ENCODE assay signal across 9 cellular contexts in the genomic region with DNA sequence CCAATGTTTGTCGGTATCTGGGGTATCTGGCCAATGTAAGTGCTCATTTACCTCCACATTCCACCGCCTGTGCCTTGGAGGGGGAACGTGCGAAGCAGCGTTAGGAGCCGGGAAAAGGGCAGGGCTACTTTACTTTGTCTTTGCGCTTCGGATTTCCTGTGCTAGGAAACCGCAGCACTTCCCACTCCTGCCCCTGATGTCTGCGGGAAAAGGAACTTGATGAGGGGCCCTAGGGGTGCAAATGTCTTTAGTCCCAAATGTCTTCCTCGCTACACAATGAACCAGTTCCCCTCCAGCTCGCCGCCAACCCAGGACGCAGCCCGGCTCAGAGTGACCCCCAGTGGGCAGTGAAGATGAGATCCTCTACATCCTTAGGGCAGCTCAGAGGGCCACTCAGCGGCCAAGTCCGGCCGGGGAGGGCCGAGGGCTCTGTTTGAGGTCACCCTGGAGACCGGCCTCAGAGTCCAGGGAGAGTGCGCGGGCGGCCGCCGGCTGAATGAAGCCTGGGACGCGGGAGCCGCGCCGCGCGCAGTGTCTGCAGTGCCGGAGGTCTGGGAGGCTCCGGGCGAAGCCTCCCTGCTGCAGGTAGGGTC. TPM values are rescaled to one million over a fixed set of nuclear protein-coding genes. Genes with fewer than 3 reads are reported as not detected.
DNase-seq lines count a peak whose midpoint lies in the region; ATAC-seq, FAIRE-seq and TF ChIP-seq lines count a peak whose summit lies in the region.
"Had no signal": no experiment of that assay in that cellular context is flagged by ENCODE, and none has a peak within 500 bp of the region (broad histone marks: within the 10 kb centered on the region; RNA-seq: fewer than 3 reads in every experiment).

A gene with protein sequence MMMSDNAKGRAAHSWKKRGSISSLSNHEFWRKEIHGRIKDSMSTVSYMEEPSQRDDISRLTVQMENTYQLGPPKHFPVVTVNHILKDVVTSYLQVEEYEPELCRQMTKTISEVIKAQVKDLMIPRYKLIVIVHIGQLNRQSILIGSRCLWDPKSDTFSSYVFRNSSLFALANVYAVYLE (plus strand): TSS at position 460 of the 593 bp plus-strand sequence. CDS start 2,200 bp downstream, outside the sequence.

- TF ChIP-seq CTCF in GM13977 (IDR thresholded peaks at IDR 0.05; ENCODE audit: extremely low read depth, insufficient read depth, missing control alignments) (peak; percentile 10), NB4 (IDR thresholded peaks at IDR 0.05; ENCODE audit: low read depth, low read length) (no peak), HepG2 (CRISPR knock-in tag; IDR thresholded peaks at IDR 0.05) (no peak)

- H3K4me2 ChIP-seq in HepG2 (ENCODE audit: low read depth, low read length): no peak within 1 kb of the TSS

- H3K9me3 ChIP-seq in duodenal mucosa (ENCODE audit: control insufficient read depth in 1 of 2, low read length in 2 of 2) (no peaks in the 10 kb centered on the region), HepG2 (ENCODE audit: low read length) (no peaks in the 10 kb centered on the region)

- H3K79me2 ChIP-seq in HepG2 (ENCODE audit: insufficient read depth, low read length): no peaks in the 10 kb centered on the region

- TF ChIP-seq POLR2A in NB4 (IDR thresholded peaks at IDR 0.05; ENCODE audit: extremely low read depth, insufficient read length): no peak
- no peak for TF ChIP-seq POLR2A in HepG2 (IDR thresholded peaks at IDR 0.05; ENCODE audit: insufficient read depth in 1 of 2, low read depth in 2 of 2, low read length in 2 of 2)

- POLR2A ChIA-PET in HepG2 (lab: Yijun Ruan, JAX): no interaction called here

- H3K36me3 ChIP-seq in duodenal mucosa (ENCODE audit: control insufficient read depth in 1 of 2, insufficient read depth in 2 of 2, low read length in 2 of 2) (no peaks in the 10 kb centered on the region), HepG2 (replicated peaks in 1 of 2; ENCODE audit: control insufficient read depth in 1 of 2, insufficient read depth in 2 of 2, low read length in 2 of 2) (no peaks in the 10 kb centered on the region)

- peaks cover 69% of the 10 kb centered on the region for H3K27me3 Mint-ChIP-seq in stimulated activated naive CD8-positive, alpha-beta T cell treated with anti-CD3 and anti-CD28 coated beads, Interleukin-15, amount 100 ng/mL, for 72 hours

- H3K4me1 ChIP-seq in duodenal mucosa (ENCODE audit: control insufficient read depth in 1 of 2, insufficient read depth in 2 of 2, low read length in 2 of 2) (peaks cover 4% of the 10 kb centered on the region in 2 donors), HepG2 (ENCODE audit: insufficient read depth, low read length) (no peaks in the 10 kb centered on the region)

- peak; percentile 21 for DNase-seq in GM13977 (ENCODE audit: low spot score)
- peak; percentile 12 for DNase-seq in NB4 (ENCODE audit: low read depth)
- no peak for DNase-seq in HepG2 (ENCODE audit: low spot score)
- peak; percentile 8 to 13 for DNase-seq in stimulated activated naive CD8-positive, alpha-beta T cell treated with anti-CD3 and anti-CD28 coated beads, Interleukin-15, amount 100 ng/mL, for 72 hours
- no peak for DNase-seq in NCI-H69 (lab: John Stamatoyannopoulos, UW)

- FAIRE-seq in HepG2 (lab: Jason Lieb, UNC): no peak

- ATAC-seq in HepG2 (peak; percentile 85), GM19455 (IDR thresholded peaks at IDR 0.05; ENCODE audit: unreplicated experiment) (no peak), HG03039 (IDR thresholded peaks at IDR 0.05; ENCODE audit: unreplicated experiment) (no peak)
- ATAC-seq in stimulated activated naive CD8-positive, alpha-beta T cell treated with anti-CD3 and anti-CD28 coated beads, Interleukin-15, amount 100 ng/mL, for 72 hours: peak; percentile 74

- peak within 1 kb of the TSS; percentile 68 to 85 for H3K4me3 Mint-ChIP-seq in stimulated activated naive CD8-positive, alpha-beta T cell treated with anti-CD3 and anti-CD28 coated beads, Interleukin-15, amount 100 ng/mL, for 72 hours

- no peak within 1 kb of the TSS for H2AFZ ChIP-seq in HepG2 (ENCODE audit: low read length)

- H3K9ac ChIP-seq in duodenal mucosa (ENCODE audit: low read depth in 1 of 2, low read length in 2 of 2): no peak within 1 kb of the TSS
- no peak within 1 kb of the TSS for H3K9ac ChIP-seq in HepG2 (ENCODE audit: insufficient read depth, low read depth, low read length)

- CTCF ChIA-PET in HepG2 (lab: Yijun Ruan, JAX; ENCODE audit: low intra/inter-chr PET ratio, low total read pairs): no interaction called here

- no peak for TF ChIP-seq EP300 in HepG2 (IDR thresholded peaks at IDR 0.05; ENCODE audit: low read depth in 2 of 2, low read length in 2 of 2)
- no peak for TF ChIP-seq EP300 in HepG2 (CRISPR knock-in tag; IDR thresholded peaks at IDR 0.05; ENCODE audit: borderline replicate concordance)

- WGBS in HepG2 (ENCODE audit: low lambda C conversion rate): 83% methylated on average over 15 of the region's 35 CpGs

- peaks cover 19% of the 10 kb centered on the region for H3K4me1 Mint-ChIP-seq in stimulated activated naive CD8-positive, alpha-beta T cell treated with anti-CD3 and anti-CD28 coated beads, Interleukin-15, amount 100 ng/mL, for 72 hours

- no TSS peak for BruUV-seq in HepG2 (replicated peaks; lab: Mats Ljungman, UMichigan)

- intact Hi-C loops in HepG2 (cut with micrococcal nuclease; ENCODE audit: unreplicated experiment): no loop called here

- H3K27me3 ChIP-seq in duodenal mucosa (ENCODE audit: control insufficient read depth in 1 of 2, insufficient read depth in 2 of 2, low read length in 2 of 2) (peaks cover 9 to 19% of the 10 kb centered on the region in 2 donors), HepG2 (ENCODE audit: control insufficient read depth in 1 of 2, insufficient read depth in 2 of 2, low read length in 2 of 2) (peaks cover 0 to 4% of the 10 kb centered on the region in 2 experiments; a peak in 1 of 5 replicates)

- in situ Hi-C loops in GM13977 (cut with MboI; ENCODE audit: low pct_unique_long_range_greater_than_20kb, low sequenced_read_pairs, unreplicated experiment): loop anchor here (25.0 kb wide), 1 partner anchor 735 kb away; no protein-coding TSS in a partner anchor
- in situ Hi-C loops in HepG2 (cut with HindIII; ENCODE audit: extremely low pct_ligation_motif_present, low pct_unique_long_range_greater_than_20kb): no loop called here

- no peak within 1 kb of the TSS for H3K27ac Mint-ChIP-seq in stimulated activated naive CD8-positive, alpha-beta T cell treated with anti-CD3 and anti-CD28 coated beads, Interleukin-15, amount 100 ng/mL, for 72 hours

- H3K27ac ChIP-seq in duodenal mucosa (ENCODE audit: low read depth, low read length): no peak within 1 kb of the TSS
- no peak within 1 kb of the TSS for H3K27ac ChIP-seq in HepG2 (ENCODE audit: extremely low read length, insufficient read depth, low read length)

- no peak within 1 kb of the TSS for H3K4me3 ChIP-seq in NB4 (ENCODE audit: low read depth, low read length)
- H3K4me3 ChIP-seq in duodenal mucosa (ENCODE audit: low read depth in 1 of 2, low read length in 2 of 2): peak within 1 kb of the TSS; percentile 40 to 52
- no peak within 1 kb of the TSS for H3K4me3 ChIP-seq in HepG2 (replicated peaks in 1 of 3; ENCODE audit: insufficient read depth in 1 of 3, low read depth in 2 of 3, low read length in 3 of 3)

- no peaks in the 10 kb centered on the region for H4K20me1 ChIP-seq in HepG2 (ENCODE audit: insufficient read depth, low read length)

- no peaks in the 10 kb centered on the region for H3K9me3 Mint-ChIP-seq in stimulated activated naive CD8-positive, alpha-beta T cell treated with anti-CD3 and anti-CD28 coated beads, Interleukin-15, amount 100 ng/mL, for 72 hours

- no peak for TF ChIP-seq RAD21 in HepG2 (CRISPR knock-in tag; IDR thresholded peaks at IDR 0.05)

TF ChIP-seq in HepG2, 621 proteins besides CTCF, POLR2A, EP300 and RAD21:
- TF ChIP-seq CAMTA2 (CRISPR knock-in tag; IDR thresholded peaks at IDR 0.05; ENCODE audit: borderline replicate concordance) (no peak), HNRNPL (IDR thresholded peaks at IDR 0.05; ENCODE audit: low read depth, low read length) (no peak), GABPA (IDR thresholded peaks at IDR 0.05; ENCODE audit: low read depth, low read length) (no peak), GABPA (CRISPR knock-in tag; IDR thresholded peaks at IDR 0.05; ENCODE audit: low read depth) (no peak), FOXK1 (CRISPR knock-in tag; IDR thresholded peaks at IDR 0.05; ENCODE audit: borderline replicate concordance, low read depth) (no peak), ZFP37 (CRISPR knock-in tag; IDR thresholded peaks at IDR 0.05; ENCODE audit: borderline replicate concordance) (no peak), SETDB1 (CRISPR knock-in tag; IDR thresholded peaks at IDR 0.05; ENCODE audit: borderline replicate concordance) (no peak), GFI1 (CRISPR knock-in tag; IDR thresholded peaks at IDR 0.05; ENCODE audit: borderline replicate concordance) (no peak), BRCA1 (CRISPR knock-in tag; IDR thresholded peaks at IDR 0.05) (no peak), ZNF749 (CRISPR knock-in tag; IDR thresholded peaks at IDR 0.05; ENCODE audit: borderline replicate concordance) (no peak), HIVEP1 (CRISPR knock-in tag; IDR thresholded peaks at IDR 0.05) (no peak), ZNF614 (CRISPR knock-in tag; IDR thresholded peaks at IDR 0.05; ENCODE audit: borderline replicate concordance) (no peak), NCOA1 (CRISPR knock-in tag; IDR thresholded peaks at IDR 0.05) (no peak), KAT8 (CRISPR knock-in tag; IDR thresholded peaks at IDR 0.05) (no peak)

RNA-seq across cellular contexts. Expression of the gene that starts here (rescaled TPM):
- not detected in 2 replicates for total RNA-seq in HepG2 (2016; rRNA removed; fragmentation: Illumina TruSeq; extraction: Trizol)
- total RNA-seq in HepG2 (2016; cell fraction: cytosol; rRNA removed; fragmentation: Illumina TruSeq; extraction: Trizol; ENCODE audit: low read depth): not detected in 2 replicates
- total RNA-seq in HepG2 (2016; cell fraction: insoluble cytoplasmic fraction; rRNA removed; fragmentation: Illumina TruSeq; extraction: Trizol): not detected in 2 replicates
- total RNA-seq in HepG2 (2016; cell fraction: membrane; rRNA removed; fragmentation: Illumina TruSeq; extraction: Trizol): not detected in 2 replicates
- total RNA-seq in HepG2 (2016; cell fraction: nucleus; rRNA removed; fragmentation: Illumina TruSeq; extraction: Trizol): not detected in 2 replicates
- polyA plus RNA-seq in HepG2 (2011; rRNA removed): not detected in 2 replicates
- not detected in 2 replicates for polyA plus RNA-seq in HepG2 (2011; cell fraction: cytosol; rRNA removed)
- polyA plus RNA-seq in HepG2 (2011; cell fraction: nucleus; rRNA removed): not detected in 2 replicates
- polyA plus RNA-seq in HepG2 (2012): not detected in 2 replicates
- not detected in 2 replicates for polyA plus RNA-seq in HepG2 (2016; cell fraction: cytosol; fragmentation: Illumina TruSeq; extraction: Trizol; ENCODE audit: low read depth)
- not detected in 2 replicates for polyA plus RNA-seq in HepG2 (2016; cell fraction: insoluble cytoplasmic fraction; fragmentation: Illumina TruSeq; extraction: Trizol; ENCODE audit: low read depth)
- not detected in 2 replicates for polyA plus RNA-seq in HepG2 (2016; cell fraction: membrane; fragmentation: Illumina TruSeq; extraction: Trizol; ENCODE audit: low read depth)
- polyA plus RNA-seq in HepG2 (2016; cell fraction: nucleus; fragmentation: Illumina TruSeq; extraction: Trizol; ENCODE audit: insufficient read depth, low read depth): not detected in 2 replicates
- polyA minus RNA-seq in HepG2 (2011; rRNA and poly(A)+ RNA removed; ENCODE audit: low replicate concordance): not detected in 2 replicates
- not detected in 2 replicates for polyA minus RNA-seq in HepG2 (2011; cell fraction: cytosol; rRNA and poly(A)+ RNA removed)
- not detected in 2 replicates for polyA minus RNA-seq in HepG2 (2011; cell fraction: nucleus; rRNA and poly(A)+ RNA removed)
- total RNA-seq: NCI-H460 had no signal

Comparison
In these comparisons a context has a peak if more than half of its experiments do, and no peak if none do; other contexts are left out.
1. Peak in ATAC-seq in HepG2; RNA of the gene not detected or under 1 TPM.
2. DNase-seq: peak in GM13977 (single experiment), NB4 (single experiment) and stimulated activated naive CD8-positive, alpha-beta T cell treated with anti-CD3 and anti-CD28 coated beads, Interleukin-15, amount 100 ng/mL, for 72 hours (2 of 2); none in HepG2 (single experiment) and NCI-H69 (single experiment).
3. H3K4me3 ChIP-seq: peak in duodenal mucosa (2 of 2); none in NB4 (single experiment) and HepG2 (0 of 3).